In genomic region chr4:152614337-152614736, GRCh38 we compare ENCODE assay signal across 30 cellular contexts.
DNase-seq lines count a peak whose midpoint lies in the region; ATAC-seq and TF ChIP-seq lines count a peak whose summit lies in the region.
"Had no signal": no experiment of that assay in that cellular context is flagged by ENCODE, and none has a peak within 500 bp of the region (broad histone marks: within the 10 kb centered on the region; RNA-seq: fewer than 3 reads in every experiment).

No MANE protein-coding gene starts in this region.

- no peak overlapping the region for H3K27ac ChIP-seq in RWPE2 (ENCODE audit: poor library complexity, severe bottlenecking)
- no peak overlapping the region for H3K27ac ChIP-seq in lower lobe of right lung
- H3K27ac ChIP-seq: 22Rv1, coronary artery, right lobe of liver, spleen had no signal

- H3K4me1 ChIP-seq in RWPE2 (ENCODE audit: insufficient read depth, poor library complexity, severe bottlenecking) (peaks cover 7% of the 10 kb centered on the region), lower lobe of right lung (no peaks in the 10 kb centered on the region)
- H3K4me1 ChIP-seq: right lobe of liver had no signal

- intact Hi-C loops in lower lobe of right lung (cut with DNase I) = no loop called here

- ATAC-seq in RWPE2 (ENCODE audit: low read depth) (peak; percentile 70; the same call in 2 of the 3 replicates), lower lobe of right lung (peak; percentile 92 to 94), HG02973 (IDR thresholded peaks at IDR 0.05; ENCODE audit: unreplicated experiment) (no peak), GM18511 (IDR thresholded peaks at IDR 0.05; ENCODE audit: unreplicated experiment) (no peak)
- ATAC-seq: activated CD8-positive, alpha-beta memory T cell treated with anti-CD3 and anti-CD28 coated beads, Interleukin-2, amount 10 ng/mL, durations not matched to agents 7 days and 5 days; activated naive CD8-positive, alpha-beta T cell treated with anti-CD3 and anti-CD28 coated beads, Interleukin-2, amount 50 U/mL, for 24 hours; activated T-cell treated with anti-CD3 and anti-CD28 coated beads, Interleukin-2, amount 50 U/mL, for 4 hours; HepG2; left ventricle myocardium superior; right lobe of liver; stimulated activated naive CD8-positive, alpha-beta T cell treated with anti-CD3 and anti-CD28 coated beads, Interleukin-15, amount 100 ng/mL, for 72 hours had no signal

- DNase-seq in DMS53 (lab: John Stamatoyannopoulos, UW) (peak; percentile 12), DMS53 treated with DMSO at 0.1 percent for 48 hours (lab: John Stamatoyannopoulos, UW; ENCODE audit: unreplicated experiment) (no peak), RWPE2 (ENCODE audit: low spot score) (no peak), lower lobe of right lung (peak; percentile 65), NCI-H128 (lab: John Stamatoyannopoulos, UW; ENCODE audit: unreplicated experiment) (no peak)
- no peak for DNase-seq in activated naive CD4-positive, alpha-beta T cell treated with anti-CD3 and anti-CD28 coated beads, Interleukin-2, amount 50 U/mL, for 16 hours
- DNase-seq: activated CD8-positive, alpha-beta memory T cell treated with anti-CD3 and anti-CD28 coated beads, Interleukin-2, amount 10 ng/mL, durations not matched to agents 7 days and 5 days; activated naive CD8-positive, alpha-beta T cell treated with anti-CD3 and anti-CD28 coated beads, Interleukin-2, amount 50 U/mL, for 24 hours; activated T-cell treated with anti-CD3 and anti-CD28 coated beads, Interleukin-2, amount 50 U/mL, for 4 hours; C1 segment of cervical spinal cord; caudate nucleus; effector memory CD4-positive, alpha-beta T cell; H7; head of caudate nucleus; Karpas-422; left ventricle myocardium superior; NCI-H1694; NCI-H2171; NCI-H510A; right lobe of liver; RPMI8226; spleen; stimulated activated CD4-positive, alpha-beta T cell treated with anti-CD3 and anti-CD28 coated beads, Interleukin-2, amount 100 ng/mL, for 24 hours; stimulated activated CD8-positive, alpha-beta memory T cell treated with anti-CD3 and anti-CD28 coated beads, Interleukin-4, amount 100 ng/mL, for 48 hours; stimulated activated naive CD8-positive, alpha-beta T cell treated with anti-CD3 and anti-CD28 coated beads, Interleukin-15, amount 100 ng/mL, for 72 hours had no signal

- H3K4me3 ChIP-seq in RWPE2 (ENCODE audit: severe bottlenecking) = no peak overlapping the region
- no peak overlapping the region for H3K4me3 ChIP-seq in lower lobe of right lung
- H3K4me3 ChIP-seq: coronary artery, right lobe of liver, spleen had no signal

- H3K27me3 ChIP-seq in RWPE2 (ENCODE audit: insufficient read depth, poor library complexity, severe bottlenecking) (no peaks in the 10 kb centered on the region), lower lobe of right lung (ENCODE audit: low read depth) (no peaks in the 10 kb centered on the region)
- H3K27me3 ChIP-seq: right lobe of liver, spleen had no signal

- H3K9me3 ChIP-seq in RWPE2 (ENCODE audit: severe bottlenecking) (no peaks in the 10 kb centered on the region), lower lobe of right lung (no peaks in the 10 kb centered on the region)
- H3K9me3 ChIP-seq: right lobe of liver, spleen had no signal

- H3K36me3 ChIP-seq in RWPE2 (ENCODE audit: low read depth) (no peaks in the 10 kb centered on the region), lower lobe of right lung (no peaks in the 10 kb centered on the region)
- H3K36me3 ChIP-seq: right lobe of liver, spleen had no signal

- no peak for TF ChIP-seq CTCF in RWPE2 (IDR thresholded peaks at IDR 0.05; ENCODE audit: poor library complexity, severe bottlenecking)
- TF ChIP-seq CTCF in lower lobe of right lung (IDR thresholded peaks at IDR 0.05) = no peak

Comparison
In these comparisons a context has a peak if more than half of its experiments do, and no peak if none do; other contexts are left out.
1. DNase-seq: peak in DMS53 (single experiment) and lower lobe of right lung (single experiment); none in DMS53 treated with DMSO at 0.1 percent for 48 hours (single experiment), RWPE2 (single experiment), NCI-H128 (single experiment) and activated naive CD4-positive, alpha-beta T cell treated with anti-CD3 and anti-CD28 coated beads, Interleukin-2, amount 50 U/mL, for 16 hours (single experiment).
2. ATAC-seq: peak in RWPE2 (single experiment) and lower lobe of right lung (2 of 2); none in HG02973 (single experiment) and GM18511 (single experiment).